ENCODE assay signal across 13 cellular contexts in genomic region chrX:22097295-22097694, GRCh38.
DNase-seq lines count a peak whose midpoint lies in the region; ATAC-seq and TF ChIP-seq lines count a peak whose summit lies in the region.
"Had no signal": no experiment of that assay in that cellular context is flagged by ENCODE, and none has a peak within 500 bp of the region (broad histone marks: within the 10 kb centered on the region; RNA-seq: fewer than 3 reads in every experiment).

No MANE protein-coding gene starts in this region.

- no peak for TF ChIP-seq POLR2A in GM18505 (IDR thresholded peaks at IDR 0.05; ENCODE audit: borderline replicate concordance, extremely low read depth, insufficient read depth, insufficient read length)

- H3K4me1 ChIP-seq in fibroblast of lung (ENCODE audit: control insufficient read depth, extremely low read depth, insufficient read depth, low read length), result peaks cover 6% of the 10 kb centered on the region
- peaks cover 19% of the 10 kb centered on the region for H3K4me1 ChIP-seq in neural progenitor cell
- H3K4me1 ChIP-seq in effector memory CD4-positive, alpha-beta T cell (ENCODE audit: control insufficient read depth, insufficient read depth, low read length, poor library complexity, severe bottlenecking), result no peaks in the 10 kb centered on the region
- H3K4me1 ChIP-seq: prostate gland had no signal

- H3K9me3 Mint-ChIP-seq in neural progenitor cell, result no peaks in the 10 kb centered on the region

- no peaks in the 10 kb centered on the region for H3K36me3 ChIP-seq in fibroblast of lung (ENCODE audit: control insufficient read depth, insufficient read depth, low read length)
- H3K36me3 ChIP-seq in neural progenitor cell, result no peaks in the 10 kb centered on the region
- no peaks in the 10 kb centered on the region for H3K36me3 ChIP-seq in effector memory CD4-positive, alpha-beta T cell (ENCODE audit: control insufficient read depth, insufficient read depth, low read length)
- H3K36me3 ChIP-seq: prostate gland had no signal

- DNase-seq in ELR (ENCODE audit: low read depth) (peak; percentile 54), NCI-H69 (lab: John Stamatoyannopoulos, UW) (peak; percentile 85), fibroblast of lung (ENCODE audit: low read depth in 2 of 2) (peak; percentile 85 to 91), renal cortical epithelial cell (ENCODE audit: low read depth) (peak; percentile 71), neural progenitor cell (ENCODE audit: low spot score) (no peak)
- no peak for DNase-seq in effector memory CD4-positive, alpha-beta T cell
- DNase-seq: activated CD8-positive, alpha-beta memory T cell treated with anti-CD3 and anti-CD28 coated beads, Interleukin-2, amount 10 ng/mL, durations not matched to agents 7 days and 5 days; Calu3 had no signal

- H3K9me3 ChIP-seq in fibroblast of lung (ENCODE audit: control insufficient read depth, insufficient read depth, low read depth, low read length) (no peaks in the 10 kb centered on the region), neural progenitor cell (ENCODE audit: low read depth) (no peaks in the 10 kb centered on the region)
- no peaks in the 10 kb centered on the region for H3K9me3 ChIP-seq in effector memory CD4-positive, alpha-beta T cell (ENCODE audit: control insufficient read depth, low read length)
- H3K9me3 ChIP-seq: prostate gland had no signal

- ATAC-seq in GM19324 (IDR thresholded peaks at IDR 0.05; ENCODE audit: low FRiP score, unreplicated experiment) (no peak), GM18505 (IDR thresholded peaks at IDR 0.05; ENCODE audit: unreplicated experiment) (no peak)
- ATAC-seq: activated CD8-positive, alpha-beta memory T cell treated with anti-CD3 and anti-CD28 coated beads, Interleukin-2, amount 10 ng/mL, durations not matched to agents 7 days and 5 days had no signal

- no peaks in the 10 kb centered on the region for H3K27me3 ChIP-seq in fibroblast of lung (ENCODE audit: control insufficient read depth, insufficient read depth, low read length)
- H3K27me3 ChIP-seq in neural progenitor cell, result no peaks in the 10 kb centered on the region
- H3K27me3 ChIP-seq in effector memory CD4-positive, alpha-beta T cell (replicated peaks; ENCODE audit: control insufficient read depth, insufficient read depth, low read length, poor library complexity, severe bottlenecking), result no peaks in the 10 kb centered on the region

- TF ChIP-seq CTCF in fibroblast of lung (conservative IDR thresholded peaks at IDR 0.05 in 1 of 2, IDR thresholded peaks at IDR 0.05 in 1 of 2; ENCODE audit: low read depth in 1 of 2, low read length in 2 of 2) (no peak), neural progenitor cell (IDR thresholded peaks at IDR 0.05) (no peak)

- H3K27ac ChIP-seq in fibroblast of lung (ENCODE audit: insufficient read depth, low read length) (no peak overlapping the region), neural progenitor cell (no peak overlapping the region)
- H3K27ac ChIP-seq in effector memory CD4-positive, alpha-beta T cell (ENCODE audit: insufficient read depth, low read length, poor library complexity, severe bottlenecking), result no peak overlapping the region
- H3K27ac ChIP-seq: coronary artery, prostate gland had no signal

- no peak overlapping the region for H3K4me3 ChIP-seq in fibroblast of lung (replicated peaks in 1 of 4; ENCODE audit: control extremely low read depth in 1 of 4, insufficient read depth in 1 of 4, low read depth in 3 of 4, low read length in 4 of 4)
- H3K4me3 ChIP-seq in neural progenitor cell, result no peak overlapping the region
- H3K4me3 ChIP-seq in effector memory CD4-positive, alpha-beta T cell (ENCODE audit: insufficient read depth, low read depth, low read length, poor library complexity, severe bottlenecking), result no peak overlapping the region
- H3K4me3 ChIP-seq: coronary artery, prostate gland had no signal

- H4K20me1 ChIP-seq in fibroblast of lung (ENCODE audit: control insufficient read depth, extremely low read depth, insufficient read depth, low read length), result no peaks in the 10 kb centered on the region
- H4K20me1 ChIP-seq in neural progenitor cell (ENCODE audit: low read depth), result no peaks in the 10 kb centered on the region

- H3K36me3 Mint-ChIP-seq in neural progenitor cell, result no peaks in the 10 kb centered on the region
- H3K36me3 Mint-ChIP-seq: activated CD8-positive, alpha-beta memory T cell treated with anti-CD3 and anti-CD28 coated beads, Interleukin-2, amount 10 ng/mL, durations not matched to agents 7 days and 5 days had no signal

- no peak overlapping the region for H3K4me3 Mint-ChIP-seq in neural progenitor cell
- H3K4me3 Mint-ChIP-seq: activated CD8-positive, alpha-beta memory T cell treated with anti-CD3 and anti-CD28 coated beads, Interleukin-2, amount 10 ng/mL, durations not matched to agents 7 days and 5 days; activated naive CD8-positive, alpha-beta T cell had no signal

- H3K27ac Mint-ChIP-seq in neural progenitor cell, result no peak overlapping the region
- H3K27ac Mint-ChIP-seq: activated CD8-positive, alpha-beta memory T cell treated with anti-CD3 and anti-CD28 coated beads, Interleukin-2, amount 10 ng/mL, durations not matched to agents 7 days and 5 days; activated naive CD8-positive, alpha-beta T cell had no signal

- no peak overlapping the region for H3K9ac ChIP-seq in fibroblast of lung (ENCODE audit: insufficient read depth, low read length)
- no peak overlapping the region for H3K9ac ChIP-seq in neural progenitor cell

- H3K79me2 ChIP-seq in fibroblast of lung (ENCODE audit: control insufficient read depth, insufficient read depth, low read length) (no peaks in the 10 kb centered on the region), neural progenitor cell (ENCODE audit: low read depth) (no peaks in the 10 kb centered on the region)

- H3F3A ChIP-seq in neural progenitor cell (ENCODE audit: low read depth), result peaks cover 9% of the 10 kb centered on the region

- no peak overlapping the region for H2AFZ ChIP-seq in fibroblast of lung (ENCODE audit: low read length)
- no peak overlapping the region for H2AFZ ChIP-seq in neural progenitor cell (replicated peaks)

- H3K4me2 ChIP-seq in fibroblast of lung (ENCODE audit: extremely low read depth, insufficient read depth, low read length) (no peak overlapping the region), neural progenitor cell (no peak overlapping the region)

- H3K4me1 Mint-ChIP-seq in neural progenitor cell, result peaks cover 10% of the 10 kb centered on the region
- H3K4me1 Mint-ChIP-seq: activated CD8-positive, alpha-beta memory T cell treated with anti-CD3 and anti-CD28 coated beads, Interleukin-2, amount 10 ng/mL, durations not matched to agents 7 days and 5 days had no signal

- peaks cover 2% of the 10 kb centered on the region for H3K27me3 Mint-ChIP-seq in neural progenitor cell (ENCODE audit: insufficient read depth, low read depth)
- H3K27me3 Mint-ChIP-seq: activated CD8-positive, alpha-beta memory T cell treated with anti-CD3 and anti-CD28 coated beads, Interleukin-2, amount 10 ng/mL, durations not matched to agents 7 days and 5 days; activated naive CD8-positive, alpha-beta T cell had no signal

Comparison
In these comparisons a context has a peak if more than half of its experiments do, and no peak if none do; other contexts are left out.
1. DNase-seq: peak in ELR (single experiment), NCI-H69 (single experiment), fibroblast of lung (2 of 2) and renal cortical epithelial cell (single experiment); none in neural progenitor cell (single experiment) and effector memory CD4-positive, alpha-beta T cell (0 of 3).